ENCODE assay signal across 1 cellular context in the genomic region with DNA sequence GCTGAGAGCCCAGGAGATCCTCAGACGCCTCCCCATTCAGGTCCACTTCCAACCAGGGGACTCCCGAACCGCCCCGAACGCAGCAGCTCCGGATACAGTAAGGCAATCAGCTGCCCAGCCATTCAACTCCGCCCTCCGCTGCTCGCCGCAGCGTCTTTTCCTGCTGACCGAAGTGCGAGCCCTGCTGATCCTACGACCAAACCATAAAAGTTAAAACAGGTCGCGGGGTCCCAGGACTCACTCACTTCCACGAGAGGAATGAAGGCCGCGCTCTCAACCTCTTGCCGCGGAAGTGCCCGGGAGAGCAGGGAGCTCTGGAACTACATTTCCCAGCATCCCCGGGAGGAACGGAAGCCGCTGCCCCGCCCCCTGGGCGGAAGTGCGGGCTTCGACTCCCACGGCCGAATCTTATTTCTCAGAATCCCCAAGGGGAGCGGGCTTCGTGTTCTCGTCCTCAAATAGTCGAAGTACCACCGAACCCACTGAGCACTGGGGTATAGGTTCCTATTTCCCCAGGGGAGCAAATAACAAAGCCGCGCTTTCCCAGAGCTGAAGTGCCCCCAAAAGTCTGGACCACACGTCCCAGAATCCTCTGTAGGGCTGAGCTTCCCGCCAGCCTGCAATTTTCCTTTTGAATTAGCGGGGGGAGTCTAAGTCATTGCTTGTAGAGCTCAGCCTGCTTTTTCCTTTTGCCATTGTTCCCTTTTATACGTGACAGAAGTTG.
TF ChIP-seq lines count a peak whose summit lies in the region.

Gene ZNF45, minus strand, starts transcription at position 298 of the 724 bp plus-strand sequence. CDS start 13,097 bp downstream, outside the sequence.

TF ChIP-seq in HepG2, 621 proteins besides CTCF, POLR2A, EP300 and RAD21 (continued from another document and continues in another):
- peak; percentile 78; the same call in 1 of the 2 replicates for TF ChIP-seq NFKB2 (CRISPR knock-in tag; IDR thresholded peaks at IDR 0.05; ENCODE audit: borderline replicate concordance)
- no peak for TF ChIP-seq MAFG (CRISPR knock-in tag; IDR thresholded peaks at IDR 0.05)
- no peak for TF ChIP-seq REXO4 (CRISPR knock-in tag; IDR thresholded peaks at IDR 0.05; ENCODE audit: borderline replicate concordance)
- TF ChIP-seq ZNF879 (CRISPR knock-in tag; IDR thresholded peaks at IDR 0.05), result no peak
- TF ChIP-seq NR3C1 (CRISPR knock-in tag; IDR thresholded peaks at IDR 0.05), result no peak
- TF ChIP-seq FOSL1 (CRISPR knock-in tag; IDR thresholded peaks at IDR 0.05; ENCODE audit: borderline replicate concordance), result no peak
- TF ChIP-seq NR2F6 (IDR thresholded peaks at IDR 0.05), result no peak
- TF ChIP-seq NR2F6 (CRISPR knock-in tag; IDR thresholded peaks at IDR 0.05), result no peak
- TF ChIP-seq ZBTB25 (CRISPR knock-in tag; IDR thresholded peaks at IDR 0.05), result no peak
- TF ChIP-seq ZNF577 (CRISPR knock-in tag; IDR thresholded peaks at IDR 0.05; ENCODE audit: borderline replicate concordance, low read depth), result no peak
- TF ChIP-seq, protein P1, sequence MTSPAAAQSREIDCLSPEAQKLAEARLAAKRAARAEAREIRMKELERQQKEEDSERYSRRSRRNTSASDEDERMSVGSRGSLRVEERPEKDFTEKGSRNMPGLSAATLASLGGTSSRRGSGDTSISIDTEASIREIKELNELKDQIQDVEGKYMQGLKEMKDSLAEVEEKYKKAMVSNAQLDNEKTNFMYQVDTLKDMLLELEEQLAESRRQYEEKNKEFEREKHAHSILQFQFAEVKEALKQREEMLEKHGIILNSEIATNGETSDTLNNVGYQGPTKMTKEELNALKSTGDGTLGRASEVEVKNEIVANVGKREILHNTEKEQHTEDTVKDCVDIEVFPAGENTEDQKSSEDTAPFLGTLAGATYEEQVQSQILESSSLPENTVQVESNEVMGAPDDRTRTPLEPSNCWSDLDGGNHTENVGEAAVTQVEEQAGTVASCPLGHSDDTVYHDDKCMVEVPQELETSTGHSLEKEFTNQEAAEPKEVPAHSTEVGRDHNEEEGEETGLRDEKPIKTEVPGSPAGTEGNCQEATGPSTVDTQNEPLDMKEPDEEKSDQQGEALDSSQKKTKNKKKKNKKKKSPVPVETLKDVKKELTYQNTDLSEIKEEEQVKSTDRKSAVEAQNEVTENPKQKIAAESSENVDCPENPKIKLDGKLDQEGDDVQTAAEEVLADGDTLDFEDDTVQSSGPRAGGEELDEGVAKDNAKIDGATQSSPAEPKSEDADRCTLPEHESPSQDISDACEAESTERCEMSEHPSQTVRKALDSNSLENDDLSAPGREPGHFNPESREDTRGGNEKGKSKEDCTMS (CRISPR knock-in tag; conservative IDR thresholded peaks at IDR 0.05), result no peak
- TF ChIP-seq, protein P2, sequence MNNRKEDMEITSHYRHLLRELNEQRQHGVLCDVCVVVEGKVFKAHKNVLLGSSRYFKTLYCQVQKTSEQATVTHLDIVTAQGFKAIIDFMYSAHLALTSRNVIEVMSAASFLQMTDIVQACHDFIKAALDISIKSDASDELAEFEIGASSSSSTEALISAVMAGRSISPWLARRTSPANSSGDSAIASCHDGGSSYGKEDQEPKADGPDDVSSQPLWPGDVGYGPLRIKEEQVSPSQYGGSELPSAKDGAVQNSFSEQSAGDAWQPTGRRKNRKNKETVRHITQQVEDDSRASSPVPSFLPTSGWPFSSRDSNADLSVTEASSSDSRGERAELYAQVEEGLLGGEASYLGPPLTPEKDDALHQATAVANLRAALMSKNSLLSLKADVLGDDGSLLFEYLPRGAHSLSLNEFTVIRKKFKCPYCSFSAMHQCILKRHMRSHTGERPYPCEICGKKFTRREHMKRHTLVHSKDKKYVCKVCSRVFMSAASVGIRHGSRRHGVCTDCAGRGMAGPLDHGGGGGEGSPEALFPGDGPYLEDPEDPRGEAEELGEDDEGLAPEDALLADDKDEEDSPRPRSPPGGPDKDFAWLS (CRISPR knock-in tag; IDR thresholded peaks at IDR 0.05; ENCODE audit: borderline replicate concordance), result no peak
- no peak for TF ChIP-seq BORCS8-MEF2B (CRISPR knock-in tag; IDR thresholded peaks at IDR 0.05)
- no peak for TF ChIP-seq ZBTB44 (CRISPR knock-in tag; IDR thresholded peaks at IDR 0.05)
- TF ChIP-seq RFX1 (IDR thresholded peaks at IDR 0.05), result no peak
- TF ChIP-seq SMC3 (IDR thresholded peaks at IDR 0.05; ENCODE audit: low read length), result no peak
- no peak for TF ChIP-seq PCBP2 (optimal IDR thresholded peaks at IDR 0.05; ENCODE audit: low read depth, low read length, poor library complexity, severe bottlenecking)
- TF ChIP-seq ZNF232 (CRISPR knock-in tag; IDR thresholded peaks at IDR 0.05; ENCODE audit: borderline replicate concordance), result 0 out of 2 replicates have a peak, but pooled peaks have one; percentile 33
- TF ChIP-seq RNF219 (CRISPR knock-in tag; IDR thresholded peaks at IDR 0.05), result no peak
- no peak for TF ChIP-seq NFYC (CRISPR knock-in tag; IDR thresholded peaks at IDR 0.05)
- TF ChIP-seq JDP2 (CRISPR knock-in tag; IDR thresholded peaks at IDR 0.05; ENCODE audit: borderline replicate concordance), result no peak
- TF ChIP-seq MLLT10 (CRISPR knock-in tag; IDR thresholded peaks at IDR 0.05), result no peak
- TF ChIP-seq ASH2L (IDR thresholded peaks at IDR 0.05; ENCODE audit: insufficient read length, low read depth, low read length), result peak; percentile 84
- no peak for TF ChIP-seq U2AF2 (IDR thresholded peaks at IDR 0.05; ENCODE audit: low read depth, low read length)
- no peak for TF ChIP-seq HOXA7 (CRISPR knock-in tag; IDR thresholded peaks at IDR 0.05)
- TF ChIP-seq, protein P3, sequence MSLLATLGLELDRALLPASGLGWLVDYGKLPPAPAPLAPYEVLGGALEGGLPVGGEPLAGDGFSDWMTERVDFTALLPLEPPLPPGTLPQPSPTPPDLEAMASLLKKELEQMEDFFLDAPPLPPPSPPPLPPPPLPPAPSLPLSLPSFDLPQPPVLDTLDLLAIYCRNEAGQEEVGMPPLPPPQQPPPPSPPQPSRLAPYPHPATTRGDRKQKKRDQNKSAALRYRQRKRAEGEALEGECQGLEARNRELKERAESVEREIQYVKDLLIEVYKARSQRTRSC (CRISPR knock-in tag; IDR thresholded peaks at IDR 0.05; ENCODE audit: low read depth), result no peak
- TF ChIP-seq ZNF24 (IDR thresholded peaks at IDR 0.05), result no peak
- TF ChIP-seq ZNF326 (CRISPR knock-in tag; IDR thresholded peaks at IDR 0.05; ENCODE audit: borderline replicate concordance), result no peak
- TF ChIP-seq AKAP8 (CRISPR knock-in tag; IDR thresholded peaks at IDR 0.05), result no peak
- peak; percentile 69; the same call in 1 of the 2 replicates for TF ChIP-seq ZNF333 (CRISPR knock-in tag; IDR thresholded peaks at IDR 0.05; ENCODE audit: borderline replicate concordance)
- peak; percentile 59; the same call in 1 of the 2 replicates for TF ChIP-seq ZNF704 (CRISPR knock-in tag; IDR thresholded peaks at IDR 0.05; ENCODE audit: borderline replicate concordance)
- peak; percentile 89 for TF ChIP-seq POLR2G (IDR thresholded peaks at IDR 0.05; ENCODE audit: low read depth, low read length)
- peak; percentile 33; the same call in 1 of the 2 replicates for TF ChIP-seq ZNF772 (CRISPR knock-in tag; IDR thresholded peaks at IDR 0.05)
- TF ChIP-seq ARHGAP35 (CRISPR knock-in tag; IDR thresholded peaks at IDR 0.05; ENCODE audit: borderline replicate concordance), result no peak
- peak; percentile 74; the same call in 1 of the 2 replicates for TF ChIP-seq ERF (CRISPR knock-in tag; IDR thresholded peaks at IDR 0.05)
- no peak for TF ChIP-seq CERS6 (CRISPR knock-in tag; IDR thresholded peaks at IDR 0.05)
- TF ChIP-seq ZNF17 (CRISPR knock-in tag; IDR thresholded peaks at IDR 0.05), result no peak
- TF ChIP-seq DR1 (CRISPR knock-in tag; IDR thresholded peaks at IDR 0.05), result no peak
- TF ChIP-seq NPAS2 (CRISPR knock-in tag; IDR thresholded peaks at IDR 0.05; ENCODE audit: borderline replicate concordance), result no peak
- no peak for TF ChIP-seq ZZZ3 (CRISPR knock-in tag; IDR thresholded peaks at IDR 0.05; ENCODE audit: borderline replicate concordance)
- TF ChIP-seq, protein P4, sequence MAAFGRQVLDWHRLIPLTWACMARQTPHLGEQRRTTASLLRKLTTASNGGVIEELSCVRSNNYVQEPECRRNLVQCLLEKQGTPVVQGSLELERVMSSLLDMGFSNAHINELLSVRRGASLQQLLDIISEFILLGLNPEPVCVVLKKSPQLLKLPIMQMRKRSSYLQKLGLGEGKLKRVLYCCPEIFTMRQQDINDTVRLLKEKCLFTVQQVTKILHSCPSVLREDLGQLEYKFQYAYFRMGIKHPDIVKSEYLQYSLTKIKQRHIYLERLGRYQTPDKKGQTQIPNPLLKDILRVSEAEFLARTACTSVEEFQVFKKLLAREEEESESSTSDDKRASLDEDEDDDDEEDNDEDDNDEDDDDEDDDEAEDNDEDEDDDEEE (CRISPR knock-in tag; IDR thresholded peaks at IDR 0.05), result no peak
- TF ChIP-seq ZNF652 (CRISPR knock-in tag; IDR thresholded peaks at IDR 0.05; ENCODE audit: borderline replicate concordance, low read depth), result no peak
- peak; percentile 93 for TF ChIP-seq E2F1 (CRISPR knock-in tag; IDR thresholded peaks at IDR 0.05)
- TF ChIP-seq HES4 (CRISPR knock-in tag; IDR thresholded peaks at IDR 0.05; ENCODE audit: borderline replicate concordance), result no peak
